Comparison of ENCODE assay signal across 8 cellular contexts in genomic region chr11:72781063-72781312, GRCh38. TPM values are rescaled to one million over a fixed set of nuclear protein-coding genes. Genes with fewer than 3 reads are reported as not detected.
A peak's percentile ranks its signal among the peaks of the same experiment; 100 is the strongest.
DNase-seq lines count a peak whose midpoint lies in the region; ATAC-seq and TF ChIP-seq lines count a peak whose summit lies in the region.

No MANE protein-coding gene starts in this region.

- H2BK5ac ChIP-seq in mesendoderm (ENCODE audit: low read length): no peak overlapping the region

- H3K9ac ChIP-seq in mesendoderm (ENCODE audit: low read length): peak overlapping the region; percentile 49

- H3K4me3 Mint-ChIP-seq in stimulated activated naive CD8-positive, alpha-beta T cell treated with anti-CD3 and anti-CD28 coated beads, Interleukin-15, Interleukin-2, amounts not matched to agents 100 ng/mL and 50 ng/mL, for 24 hours: peak overlapping the region; percentile 48

- no peaks in the 10 kb centered on the region for H3K27me3 ChIP-seq in brain microvascular endothelial cell (replicated peaks)
- no peaks in the 10 kb centered on the region for H3K27me3 ChIP-seq in mesendoderm (ENCODE audit: insufficient read depth, low read length, poor library complexity)

- H3K4me3 ChIP-seq in brain microvascular endothelial cell (ENCODE audit: low read depth, low read length) (peak overlapping the region; percentile 31), mesendoderm (ENCODE audit: low read length) (peak overlapping the region; percentile 2)

- H3K79me2 ChIP-seq in mesendoderm (ENCODE audit: control insufficient read depth, insufficient read depth, low read length): no peaks in the 10 kb centered on the region

- H3K4me1 ChIP-seq in mesendoderm (ENCODE audit: control insufficient read depth, low read depth, low read length): peaks cover 4% of the 10 kb centered on the region

- H3K4ac ChIP-seq in mesendoderm (ENCODE audit: low read depth, low read length): no peak overlapping the region

- H3K27ac Mint-ChIP-seq in stimulated activated naive CD8-positive, alpha-beta T cell treated with anti-CD3 and anti-CD28 coated beads, Interleukin-15, Interleukin-2, amounts not matched to agents 100 ng/mL and 50 ng/mL, for 24 hours: no peak overlapping the region

- no peak overlapping the region for H4K5ac ChIP-seq in mesendoderm (ENCODE audit: low read length)

- TF ChIP-seq CTCF in brain microvascular endothelial cell (IDR thresholded peaks at IDR 0.05; ENCODE audit: low read depth, low read length, missing control alignments): no peak

- no peak overlapping the region for H2BK120ac ChIP-seq in mesendoderm (ENCODE audit: low read depth, low read length)

- H3K56ac ChIP-seq in mesendoderm (ENCODE audit: low read length): peak overlapping the region; percentile 87

- H3K36me3 ChIP-seq in brain microvascular endothelial cell (replicated peaks): no peaks in the 10 kb centered on the region
- H3K36me3 ChIP-seq in mesendoderm (ENCODE audit: control insufficient read depth, insufficient read depth, low read length): no peaks in the 10 kb centered on the region

- H4K8ac ChIP-seq in mesendoderm (ENCODE audit: low read depth, low read length): no peak overlapping the region

- no peaks in the 10 kb centered on the region for H3K79me1 ChIP-seq in mesendoderm (ENCODE audit: low read length)

- H2BK15ac ChIP-seq in mesendoderm (replicated peaks; ENCODE audit: low read depth): no peak overlapping the region

- no CpG with 5 or more reads among the region's 17 CpGs for WGBS in mesendoderm (ENCODE audit: extremely low coverage, insufficient coverage, low lambda C conversion rate)

- no peaks in the 10 kb centered on the region for H3K36me3 Mint-ChIP-seq in stimulated activated naive CD8-positive, alpha-beta T cell treated with anti-CD3 and anti-CD28 coated beads, Interleukin-15, Interleukin-2, amounts not matched to agents 100 ng/mL and 50 ng/mL, for 24 hours (ENCODE audit: low read depth)

- H3K27ac ChIP-seq in brain microvascular endothelial cell: no peak overlapping the region
- no peak overlapping the region for H3K27ac ChIP-seq in mesendoderm (ENCODE audit: low read depth, low read length)

- peak overlapping the region; percentile 3 for H3K23ac ChIP-seq in mesendoderm (ENCODE audit: low read length)

- H2AK5ac ChIP-seq in mesendoderm (ENCODE audit: low read length): no peak overlapping the region

- DNase-seq in stimulated activated naive CD8-positive, alpha-beta T cell treated with anti-CD3 and anti-CD28 coated beads, Interleukin-15, Interleukin-2, amounts not matched to agents 100 U/mL and 50 U/mL, for 24 hours: no peak
- no peak for DNase-seq in brain microvascular endothelial cell
- no peak for DNase-seq in mesendoderm
- DNase-seq in NCI-H1694 (lab: John Stamatoyannopoulos, UW): no peak
- no peak for DNase-seq in NCI-H446 treated with DMSO at 0.1 percent for 48 hours (lab: John Stamatoyannopoulos, UW)
- DNase-seq in NCI-H82 (lab: John Stamatoyannopoulos, UW): no peak
- no peak for DNase-seq in GOT3 (lab: John Stamatoyannopoulos, UW)

- H3K27me3 Mint-ChIP-seq in stimulated activated naive CD8-positive, alpha-beta T cell treated with anti-CD3 and anti-CD28 coated beads, Interleukin-15, Interleukin-2, amounts not matched to agents 100 ng/mL and 50 ng/mL, for 24 hours: no peaks in the 10 kb centered on the region

- H3K18ac ChIP-seq in mesendoderm (ENCODE audit: low read length): peak overlapping the region; percentile 71

- in situ Hi-C loops in brain microvascular endothelial cell (cut with HindIII; ENCODE audit: low pct_ligation_motif_present, low sequenced_read_pairs): no loop called here

- peaks cover 18% of the 10 kb centered on the region for H3K4me1 Mint-ChIP-seq in stimulated activated naive CD8-positive, alpha-beta T cell treated with anti-CD3 and anti-CD28 coated beads, Interleukin-15, Interleukin-2, amounts not matched to agents 100 ng/mL and 50 ng/mL, for 24 hours (ENCODE audit: low read depth)

- peak overlapping the region; percentile 86 for H3K4me2 ChIP-seq in mesendoderm (ENCODE audit: low read length)

- ATAC-seq in stimulated activated naive CD8-positive, alpha-beta T cell treated with anti-CD3 and anti-CD28 coated beads, Interleukin-15, Interleukin-2, amounts not matched to agents 100 U/mL and 50 U/mL, for 24 hours: no peak

- no peaks in the 10 kb centered on the region for H3K9me3 Mint-ChIP-seq in stimulated activated naive CD8-positive, alpha-beta T cell treated with anti-CD3 and anti-CD28 coated beads, Interleukin-15, Interleukin-2, amounts not matched to agents 100 ng/mL and 50 ng/mL, for 24 hours

RNA-seq across cellular contexts. Expression of gene STARD10, which starts 12.9 kb away (rescaled TPM):
- polyA plus RNA-seq in mesendoderm (2013, experiment 1 of 2): 12.8 TPM
- 13.7 TPM for polyA plus RNA-seq in mesendoderm (2013, experiment 2 of 2)

RNA-seq across cellular contexts. Expression of gene ARAP1, which starts 28.8 kb away (rescaled TPM):
- polyA plus RNA-seq in mesendoderm (2013, experiment 1 of 2): 29.0 TPM
- polyA plus RNA-seq in mesendoderm (2013, experiment 2 of 2): 27.5 TPM

RNA-seq across cellular contexts. Expression of gene ATG16L2, which starts 33.2 kb away (rescaled TPM):
- 2.2 TPM for polyA plus RNA-seq in mesendoderm (2013, experiment 1 of 2)
- 2.3 TPM for polyA plus RNA-seq in mesendoderm (2013, experiment 2 of 2)
